ENCODE assay signal across 8 cellular contexts in genomic region chr12:1594295-1595025, GRCh38. TPM values are rescaled to one million over a fixed set of nuclear protein-coding genes. Genes with fewer than 3 reads are reported as not detected.
DNase-seq lines count a peak whose midpoint lies in the region; ATAC-seq lines count a peak whose summit lies in the region.

Gene FBXL14 (minus strand): TSS chr12:1594581. CDS start chr12:1594066, 515 bp downstream.

- H3K9me3 ChIP-seq in BLaER1 treated with 17β-estradiol and CSF1 and Interleukin-3, amounts not matched to agents 10 nM and 100 nM (replicated peaks in 1 of 11): no peaks in the 10 kb centered on the region
- H3K9me3 ChIP-seq in ectodermal cell (ENCODE audit: control insufficient read depth, low read length): no peaks in the 10 kb centered on the region

- peaks cover 46 to 55% (median 51%) of the 10 kb centered on the region in 10 experiments for H3K4me1 ChIP-seq in BLaER1 treated with 17β-estradiol and CSF1 and Interleukin-3, amounts not matched to agents 10 nM and 100 nM
- H3K4me1 ChIP-seq in ectodermal cell (ENCODE audit: control insufficient read depth, insufficient read depth, low read length): peaks cover 13% of the 10 kb centered on the region

- CTCF ChIA-PET in activated CD8-positive, alpha-beta T cell treated with anti-CD3 and anti-CD28 coated beads, Interleukin-2, amount 10 ng/mL, durations not matched to agents 7 days and 5 days (lab: Charles Lee): interaction anchor here (1.0 to 3.1 kb wide), 7 partner anchors 8 to 477 kb away, joined by 3 to 48 read pairs (median 17); no protein-coding TSS in a partner anchor

- no peaks in the 10 kb centered on the region for H3K27me3 ChIP-seq in BLaER1 treated with 17β-estradiol and CSF1 and Interleukin-3, amounts not matched to agents 10 nM and 100 nM
- H3K27me3 ChIP-seq in ectodermal cell (ENCODE audit: control insufficient read depth, insufficient read depth, low read length, poor library complexity, severe bottlenecking): peaks cover 11% of the 10 kb centered on the region

- peak within 1 kb of the TSS; percentile 81 to 95 (median 90) for H3K4me3 ChIP-seq in BLaER1 treated with 17β-estradiol and CSF1 and Interleukin-3, amounts not matched to agents 10 nM and 100 nM
- peak within 1 kb of the TSS; percentile 86 for H3K4me3 ChIP-seq in ectodermal cell (ENCODE audit: insufficient read depth, low read depth, low read length)

- peaks cover 0 to 11% (median 0%) of the 10 kb centered on the region in 11 experiments; a peak in 4 of 22 replicates for H3K36me3 ChIP-seq in BLaER1 treated with 17β-estradiol and CSF1 and Interleukin-3, amounts not matched to agents 10 nM and 100 nM
- no peaks in the 10 kb centered on the region for H3K36me3 ChIP-seq in ectodermal cell (ENCODE audit: control insufficient read depth, insufficient read depth, low read length)

- H3K4me1 Mint-ChIP-seq in activated CD8-positive, alpha-beta T cell treated with anti-CD3 and anti-CD28 coated beads, Interleukin-2, amount 10 ng/mL, durations not matched to agents 7 days and 5 days (ENCODE audit: low read depth): peaks cover 44% of the 10 kb centered on the region

- H3K9ac ChIP-seq in BLaER1 treated with 17β-estradiol and CSF1 and Interleukin-3, amounts not matched to agents 10 nM and 100 nM: peak within 1 kb of the TSS; percentile 93 to 97 (median 96)

- DNase-seq in NCI-H82 (lab: John Stamatoyannopoulos, UW): peak; percentile 94
- peak; percentile 94 for DNase-seq in activated CD8-positive, alpha-beta T cell treated with anti-CD3 and anti-CD28 coated beads, Interleukin-2, amount 10 ng/mL, durations not matched to agents 7 days and 5 days
- DNase-seq in lung microvascular endothelial cell (ENCODE audit: low read depth in 2 of 2): peak; percentile 93 to 94
- peak; percentile 78 to 82 (median 80) for DNase-seq in stimulated activated CD4-positive, alpha-beta T cell treated with anti-CD3 and anti-CD28 coated beads, TNF-alpha, amount 100 ng/mL, for 4 hours (ENCODE audit: low read depth in 3 of 3)

- H3K27me3 Mint-ChIP-seq in activated CD8-positive, alpha-beta T cell treated with anti-CD3 and anti-CD28 coated beads, Interleukin-2, amount 10 ng/mL, durations not matched to agents 7 days and 5 days (ENCODE audit: low read depth): no peaks in the 10 kb centered on the region

- peaks cover 39% of the 10 kb centered on the region for H3K36me3 Mint-ChIP-seq in activated CD8-positive, alpha-beta T cell treated with anti-CD3 and anti-CD28 coated beads, Interleukin-2, amount 10 ng/mL, durations not matched to agents 7 days and 5 days (ENCODE audit: low read depth)

- POLR2A ChIA-PET in activated CD8-positive, alpha-beta T cell treated with anti-CD3 and anti-CD28 coated beads, Interleukin-2, amount 10 ng/mL, durations not matched to agents 7 days and 5 days (lab: Charles Lee): interaction anchor here (0.6 to 2.9 kb wide), 3 partner anchors 8 to 11 kb away, joined by 3 to 39 read pairs (median 5); no protein-coding TSS in a partner anchor

- peak within 1 kb of the TSS; percentile 95 to 100 (median 99) for H3K4me2 ChIP-seq in BLaER1 treated with 17β-estradiol and CSF1 and Interleukin-3, amounts not matched to agents 10 nM and 100 nM

- H3K9me3 Mint-ChIP-seq in activated CD8-positive, alpha-beta T cell treated with anti-CD3 and anti-CD28 coated beads, Interleukin-2, amount 10 ng/mL, durations not matched to agents 7 days and 5 days (ENCODE audit: insufficient read depth): no peaks in the 10 kb centered on the region

- ATAC-seq in GM19372 (IDR thresholded peaks at IDR 0.05; ENCODE audit: low read depth, unreplicated experiment) (peak; percentile 58), HG03520 (IDR thresholded peaks at IDR 0.05; ENCODE audit: unreplicated experiment) (peak; percentile 45)
- peak; percentile 75 for ATAC-seq in activated CD8-positive, alpha-beta T cell treated with anti-CD3 and anti-CD28 coated beads, Interleukin-2, amount 10 ng/mL, durations not matched to agents 7 days and 5 days

- H3K27ac ChIP-seq in BLaER1 treated with 17β-estradiol and CSF1 and Interleukin-3, amounts not matched to agents 10 nM and 100 nM: peak within 1 kb of the TSS; percentile 94 to 97 (median 96)
- peak within 1 kb of the TSS; percentile 77 for H3K27ac ChIP-seq in ectodermal cell (ENCODE audit: insufficient read depth, low read depth, low read length, poor library complexity, severe bottlenecking)

- WGBS in ectodermal cell, 2 experiments: 0% methylated on average over 111 of the region's 111 CpGs

- H3K4me3 Mint-ChIP-seq in activated CD8-positive, alpha-beta T cell treated with anti-CD3 and anti-CD28 coated beads, Interleukin-2, amount 10 ng/mL, durations not matched to agents 7 days and 5 days: peak within 1 kb of the TSS; percentile 95

- peaks cover 40 to 46% (median 44%) of the 10 kb centered on the region in 11 experiments; a peak in 21 of 22 replicates for H4K20me1 ChIP-seq in BLaER1 treated with 17β-estradiol and CSF1 and Interleukin-3, amounts not matched to agents 10 nM and 100 nM

- H3K27ac Mint-ChIP-seq in activated CD8-positive, alpha-beta T cell treated with anti-CD3 and anti-CD28 coated beads, Interleukin-2, amount 10 ng/mL, durations not matched to agents 7 days and 5 days: peak within 1 kb of the TSS; percentile 98

RNA-seq across cellular contexts. Expression of gene FBXL14, which starts in this region (rescaled TPM):
- total RNA-seq in activated CD8-positive, alpha-beta T cell treated with anti-CD3 and anti-CD28 coated beads, Interleukin-2, amount 10 ng/mL, durations not matched to agents 7 days and 5 days: 10 to 100 TPM; 27.5 to 28.9 TPM
- 37.0 TPM for polyA plus RNA-seq in ectodermal cell (2013, experiment 1 of 4)
- polyA plus RNA-seq in ectodermal cell (2013, experiment 2 of 4): 44.7 TPM
- 37.8 TPM for polyA plus RNA-seq in ectodermal cell (2013, experiment 3 of 4)
- 43.9 TPM for polyA plus RNA-seq in ectodermal cell (2013, experiment 4 of 4)
- total RNA-seq in lung microvascular endothelial cell: 10.2 and 15.5 TPM in 2 replicates

Comparison
In these comparisons a context has a peak if more than half of its experiments do, and no peak if none do; other contexts are left out.
1. Peak in every context shown above with its lines: DNase-seq, ATAC-seq, H3K4me3 ChIP-seq and H3K27ac ChIP-seq.